ENCODE assay signal across 8 cellular contexts in the genomic region with DNA sequence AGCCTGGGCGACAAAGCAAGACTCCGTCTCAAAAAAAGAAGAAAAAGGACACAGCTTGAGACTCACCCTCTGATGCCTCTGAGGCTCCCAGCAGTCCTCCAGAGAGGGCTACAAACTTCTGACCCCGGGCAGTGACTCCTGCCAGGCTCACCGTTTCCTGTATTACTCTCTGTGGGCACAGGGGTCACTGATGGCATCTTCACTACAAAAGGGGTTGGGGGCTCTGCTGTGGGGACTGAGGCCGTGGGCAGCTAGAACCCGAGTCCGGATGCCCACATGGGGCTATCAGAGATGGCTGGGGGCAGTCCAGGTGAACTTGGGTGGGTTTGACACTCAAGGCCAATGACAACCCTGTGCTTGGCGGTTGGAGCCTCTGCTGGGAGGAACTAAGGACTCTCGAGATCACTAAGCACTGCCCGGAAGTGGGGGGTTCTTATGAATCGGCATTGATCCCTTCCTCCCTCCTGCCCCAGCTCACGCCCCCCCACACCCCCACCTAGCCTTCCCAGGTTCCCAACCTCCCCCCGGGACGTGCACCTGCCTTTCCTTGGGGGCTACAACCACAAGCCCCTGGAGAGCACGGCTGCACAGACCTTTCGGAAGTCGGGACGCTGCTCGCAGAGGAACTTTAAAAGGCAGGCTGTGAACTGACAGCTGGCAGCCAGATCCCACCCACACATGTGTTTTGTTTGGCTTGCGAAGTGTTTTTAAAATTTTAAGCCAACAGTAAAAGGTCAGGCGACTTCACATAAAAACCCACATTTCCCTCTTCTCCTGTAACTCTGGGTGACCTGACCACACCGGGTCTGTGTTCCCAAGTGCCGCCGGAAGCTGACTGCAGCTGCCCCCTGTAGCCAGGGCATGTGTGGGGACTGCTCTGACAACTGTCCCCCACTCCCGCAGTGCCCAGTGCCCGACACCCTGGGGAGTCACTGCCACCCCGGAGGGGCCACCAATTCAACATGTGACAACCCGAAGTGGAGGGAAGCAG. TPM values are rescaled to one million over a fixed set of nuclear protein-coding genes. Genes with fewer than 3 reads are reported as not detected.
DNase-seq lines count a peak whose midpoint lies in the region; ATAC-seq and TF ChIP-seq lines count a peak whose summit lies in the region.

No MANE protein-coding gene starts in this region.

- H3K27ac ChIP-seq in brain microvascular endothelial cell (no peak overlapping the region), endodermal cell (ENCODE audit: low read depth, low read length) (no peak overlapping the region)

- no peaks in the 10 kb centered on the region for H3K4me1 ChIP-seq in endodermal cell (ENCODE audit: control insufficient read depth, insufficient read depth, low read length)

- DNase-seq in Caki2 (ENCODE audit: low read depth) (peak; percentile 30), brain microvascular endothelial cell (peak; percentile 59), naive B cell (no peak), NCI-H2029 (lab: John Stamatoyannopoulos, UW) (no peak), endodermal cell (no peak)
- DNase-seq in activated CD4-positive, CD25-positive, alpha-beta regulatory T cell (lab: John Stamatoyannopoulos, UW): no peak

- no peaks in the 10 kb centered on the region for H3K9me3 ChIP-seq in endodermal cell (ENCODE audit: control insufficient read depth, low read length)

- TF ChIP-seq CTCF in brain microvascular endothelial cell (IDR thresholded peaks at IDR 0.05; ENCODE audit: low read depth, low read length, missing control alignments) (no peak), endodermal cell (conservative IDR thresholded peaks at IDR 0.05) (no peak)

- ATAC-seq in HG02981 (IDR thresholded peaks at IDR 0.05; ENCODE audit: unreplicated experiment) (peak; percentile 38), naive B cell (ENCODE audit: low read depth in 2 of 2) (no peak), HG03280 (IDR thresholded peaks at IDR 0.05; ENCODE audit: unreplicated experiment) (no peak)

- H3K4me1 Mint-ChIP-seq in naive B cell: peaks cover 33 to 43% (median 39%) of the 10 kb centered on the region in 3 donors
- H3K4me1 Mint-ChIP-seq in endodermal cell: no peaks in the 10 kb centered on the region

- in situ Hi-C loops in Caki2 (cut with HindIII; ENCODE audit: low pct_unique_long_range_greater_than_20kb, low sequenced_read_pairs) (no loop called here), brain microvascular endothelial cell (cut with HindIII; ENCODE audit: low pct_ligation_motif_present, low sequenced_read_pairs) (loop anchor here (25.0 kb wide), 1 partner anchor 89 kb away; the partner anchor contains the start of gene GTF3C5)

- H3K27me3 ChIP-seq in brain microvascular endothelial cell (replicated peaks) (no peaks in the 10 kb centered on the region), endodermal cell (ENCODE audit: control insufficient read depth, insufficient read depth, low read length, poor library complexity, severe bottlenecking) (no peaks in the 10 kb centered on the region)

- peak overlapping the region; percentile 17 to 92 (median 68) for H3K27ac Mint-ChIP-seq in naive B cell
- no peak overlapping the region for H3K27ac Mint-ChIP-seq in endodermal cell

- H3K4me3 ChIP-seq in brain microvascular endothelial cell (ENCODE audit: low read depth, low read length): peak overlapping the region; percentile 32
- H3K4me3 ChIP-seq in endodermal cell (ENCODE audit: low read length): no peak overlapping the region

- H3K36me3 Mint-ChIP-seq in naive B cell: no peaks in the 10 kb centered on the region
- peaks cover 3% of the 10 kb centered on the region for H3K36me3 Mint-ChIP-seq in endodermal cell (ENCODE audit: low read depth)

- H3K36me3 ChIP-seq in brain microvascular endothelial cell (replicated peaks) (no peaks in the 10 kb centered on the region), endodermal cell (ENCODE audit: control insufficient read depth, insufficient read depth, low read length) (no peaks in the 10 kb centered on the region)

- no peaks in the 10 kb centered on the region for H3K27me3 Mint-ChIP-seq in naive B cell
- H3K27me3 Mint-ChIP-seq in endodermal cell (ENCODE audit: insufficient read depth): peaks cover 21% of the 10 kb centered on the region

- peak overlapping the region; percentile 1 to 91 (median 70) for H3K4me3 Mint-ChIP-seq in naive B cell
- H3K4me3 Mint-ChIP-seq in endodermal cell: no peak overlapping the region

- H3K9me3 Mint-ChIP-seq in naive B cell (no peaks in the 10 kb centered on the region), endodermal cell (no peaks in the 10 kb centered on the region)

- H3K9ac ChIP-seq in endodermal cell (ENCODE audit: extremely low read depth, low read length, poor library complexity, severe bottlenecking): no peak overlapping the region

- 90 to 93% methylated on average over 14 to 28 of the region's 28 CpGs for WGBS in endodermal cell (ENCODE audit: insufficient coverage in 1 of 2, insufficient read length in 1 of 2), 2 experiments

RNA-seq across cellular contexts. Expression of gene RALGDS, which starts 5.0 kb away (rescaled TPM):
- total RNA-seq in Caki2 (2014; rRNA removed; shearing (Covaris generic); ENCODE audit: low replicate concordance): 11.1 and 18.6 TPM in 2 replicates
- 10 to 100 TPM in 2 of 6 donors, 1 to 10 TPM in 4; 5.5 to 17.5 (median 8.7) TPM for polyA plus RNA-seq in naive B cell (ENCODE audit: low read depth in 6 of 6)
- total RNA-seq in endodermal cell: 10 to 100 TPM; 28.0 to 30.7 TPM
- polyA plus RNA-seq in endodermal cell (2013, experiment 1 of 2): 79.9 TPM
- polyA plus RNA-seq in endodermal cell (2013, experiment 2 of 2): 71.6 TPM

RNA-seq across cellular contexts. Expression of gene GBGT1, which starts 37.7 kb away (rescaled TPM):
- total RNA-seq in Caki2 (2014; rRNA removed; shearing (Covaris generic); ENCODE audit: low replicate concordance): not detected in 2 replicates
- 1 to 10 TPM in 5 of 6 donors, under 1 TPM in 1; 0.96 to 4.0 (median 2.4) TPM for polyA plus RNA-seq in naive B cell (ENCODE audit: low read depth in 6 of 6)
- 10 to 100 TPM; 28.2 to 29.1 TPM for total RNA-seq in endodermal cell
- 7.5 TPM for polyA plus RNA-seq in endodermal cell (2013, experiment 1 of 2)
- polyA plus RNA-seq in endodermal cell (2013, experiment 2 of 2): 7.8 TPM

Comparison
In these comparisons a context has a peak if more than half of its experiments do, and no peak if none do; other contexts are left out.
1. DNase-seq: peak in Caki2 (single experiment) and brain microvascular endothelial cell (single experiment); none in naive B cell (single experiment), activated CD4-positive, CD25-positive, alpha-beta regulatory T cell (0 of 4), NCI-H2029 (single experiment) and endodermal cell (single experiment).
2. RNA of gene GBGT1, which starts 37.7 kb away (total RNA-seq): 28.2 to 29.1 TPM in endodermal cell; not detected in Caki2; every median in the first group is over 10 times any median in the second.